1 cellular context compared by ENCODE assay signal in the genomic region with DNA sequence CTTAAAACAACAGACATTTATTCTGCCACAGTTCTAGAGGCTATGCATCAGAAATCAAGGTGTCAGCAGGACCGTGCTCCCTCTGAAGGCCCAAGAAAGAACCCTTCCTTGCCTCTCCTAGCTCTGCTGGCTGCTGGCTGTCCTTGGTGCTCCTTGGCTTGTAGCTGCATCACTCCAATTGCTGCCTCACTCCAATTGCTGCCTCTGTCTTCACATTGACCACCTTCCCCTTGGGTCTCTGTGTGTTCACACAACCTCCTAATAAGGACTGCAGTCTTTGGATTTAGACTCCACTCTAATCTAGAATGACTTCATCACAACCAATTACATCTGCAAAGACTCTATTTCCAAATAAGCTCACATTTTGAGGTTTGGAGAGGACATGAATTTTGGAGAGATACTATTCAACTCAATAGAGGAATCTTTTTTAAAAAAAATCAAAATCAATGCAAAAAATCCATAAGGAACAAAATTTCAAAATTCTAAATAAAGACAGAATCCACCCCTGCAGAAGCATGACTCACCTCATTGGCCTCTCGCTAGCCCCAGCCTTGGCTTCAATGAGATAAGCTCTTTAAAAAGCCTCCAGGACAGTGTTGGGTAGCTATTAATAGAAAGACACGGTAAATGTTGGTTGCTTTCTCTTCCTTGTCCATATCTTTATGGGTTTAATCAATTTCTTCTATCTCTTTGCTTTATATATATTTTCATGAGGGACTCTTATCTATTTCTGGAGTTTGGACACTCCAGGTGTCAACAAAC.
TF ChIP-seq lines count a peak whose summit lies in the region.

No MANE protein-coding gene starts in this region.

TF ChIP-seq in HEK293, 187 proteins besides CTCF, POLR2A, EP300 and RAD21:
- TF ChIP-seq, protein P1, sequence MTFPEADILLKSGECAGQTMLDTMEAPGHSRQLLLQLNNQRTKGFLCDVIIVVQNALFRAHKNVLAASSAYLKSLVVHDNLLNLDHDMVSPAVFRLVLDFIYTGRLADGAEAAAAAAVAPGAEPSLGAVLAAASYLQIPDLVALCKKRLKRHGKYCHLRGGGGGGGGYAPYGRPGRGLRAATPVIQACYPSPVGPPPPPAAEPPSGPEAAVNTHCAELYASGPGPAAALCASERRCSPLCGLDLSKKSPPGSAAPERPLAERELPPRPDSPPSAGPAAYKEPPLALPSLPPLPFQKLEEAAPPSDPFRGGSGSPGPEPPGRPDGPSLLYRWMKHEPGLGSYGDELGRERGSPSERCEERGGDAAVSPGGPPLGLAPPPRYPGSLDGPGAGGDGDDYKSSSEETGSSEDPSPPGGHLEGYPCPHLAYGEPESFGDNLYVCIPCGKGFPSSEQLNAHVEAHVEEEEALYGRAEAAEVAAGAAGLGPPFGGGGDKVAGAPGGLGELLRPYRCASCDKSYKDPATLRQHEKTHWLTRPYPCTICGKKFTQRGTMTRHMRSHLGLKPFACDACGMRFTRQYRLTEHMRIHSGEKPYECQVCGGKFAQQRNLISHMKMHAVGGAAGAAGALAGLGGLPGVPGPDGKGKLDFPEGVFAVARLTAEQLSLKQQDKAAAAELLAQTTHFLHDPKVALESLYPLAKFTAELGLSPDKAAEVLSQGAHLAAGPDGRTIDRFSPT (tag by site-specific recombination; IDR thresholded peaks at IDR 0.05): no peak
- TF ChIP-seq, protein P2, sequence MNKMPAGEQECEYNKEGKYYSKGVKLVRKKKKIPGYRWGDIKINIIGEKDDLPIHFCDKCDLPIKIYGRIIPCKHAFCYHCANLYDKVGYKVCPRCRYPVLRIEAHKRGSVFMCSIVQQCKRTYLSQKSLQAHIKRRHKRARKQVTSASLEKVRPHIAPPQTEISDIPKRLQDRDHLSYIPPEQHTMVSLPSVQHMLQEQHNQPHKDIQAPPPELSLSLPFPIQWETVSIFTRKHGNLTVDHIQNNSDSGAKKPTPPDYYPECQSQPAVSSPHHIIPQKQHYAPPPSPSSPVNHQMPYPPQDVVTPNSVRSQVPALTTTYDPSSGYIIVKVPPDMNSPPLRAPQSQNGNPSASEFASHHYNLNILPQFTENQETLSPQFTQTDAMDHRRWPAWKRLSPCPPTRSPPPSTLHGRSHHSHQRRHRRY (tag by site-specific recombination; IDR thresholded peaks at IDR 0.05): no peak
- TF ChIP-seq ZNF132 (tag by site-specific recombination; IDR thresholded peaks at IDR 0.05; ENCODE audit: borderline replicate concordance) (no peak), ZNF529 (tag by site-specific recombination; IDR thresholded peaks at IDR 0.05; ENCODE audit: insufficient replicate concordance) (no peak), ZNF16 (tag by site-specific recombination; IDR thresholded peaks at IDR 0.05; ENCODE audit: low read depth) (no peak), ZFP69B (tag by site-specific recombination; IDR thresholded peaks at IDR 0.05) (no peak), ZNF23 (tag by site-specific recombination; IDR thresholded peaks at IDR 0.05; ENCODE audit: borderline replicate concordance) (no peak), SP7 (tag by site-specific recombination; IDR thresholded peaks at IDR 0.05) (no peak), ZXDB (tag by site-specific recombination; IDR thresholded peaks at IDR 0.05) (peak; percentile 44; the same call in 1 of the 2 replicates), ZNF629 (tag by site-specific recombination; IDR thresholded peaks at IDR 0.05) (0 out of 2 replicates have a peak, but pooled peaks have one; percentile 25), KLF1 (tag by site-specific recombination; IDR thresholded peaks at IDR 0.05) (no peak), ZNF366 (tag by site-specific recombination; conservative IDR thresholded peaks at IDR 0.05) (peak; percentile 40; the same call in 1 of the 2 replicates), ZNF266 (tag by site-specific recombination; IDR thresholded peaks at IDR 0.05; ENCODE audit: low read depth) (no peak), ZNF830 (tag by site-specific recombination; IDR thresholded peaks at IDR 0.05; ENCODE audit: low read depth) (no peak), KLF7 (tag by site-specific recombination; IDR thresholded peaks at IDR 0.05; ENCODE audit: borderline replicate concordance) (no peak), SCRT1 (tag by site-specific recombination; IDR thresholded peaks at IDR 0.05; ENCODE audit: borderline replicate concordance) (no peak), ZNF791 (tag by site-specific recombination; IDR thresholded peaks at IDR 0.05) (no peak), ZNF140 (tag by site-specific recombination; IDR thresholded peaks at IDR 0.05) (no peak), GLIS1 (tag by site-specific recombination; IDR thresholded peaks at IDR 0.05) (peak; percentile 12; the same call in 1 of the 2 replicates), ZBTB21 (tag by site-specific recombination; IDR thresholded peaks at IDR 0.05) (no peak), ZNF624 (tag by site-specific recombination; IDR thresholded peaks at IDR 0.05) (no peak), GLIS2 (tag by site-specific recombination; IDR thresholded peaks at IDR 0.05) (no peak), ZNF133 (tag by site-specific recombination; IDR thresholded peaks at IDR 0.05) (no peak), ZNF473 (tag by site-specific recombination; IDR thresholded peaks at IDR 0.05) (no peak)
